8 cellular contexts compared by ENCODE assay signal in genomic region chr6:154154389-154154967, GRCh38.
A peak's percentile ranks its signal among the peaks of the same experiment; 100 is the strongest.
DNase-seq lines count a peak whose midpoint lies in the region; ATAC-seq and TF ChIP-seq lines count a peak whose summit lies in the region.

No MANE protein-coding gene starts in this region.

- H3K4me3 Mint-ChIP-seq in activated CD4-positive, alpha-beta T cell treated with anti-CD3 and anti-CD28 coated beads for 36 hours: no peak overlapping the region

- no peak overlapping the region for H3K4me3 ChIP-seq in GM12875 (ENCODE audit: low read depth, low read length)
- no peak overlapping the region for H3K4me3 ChIP-seq in coronary artery

- no peak overlapping the region for H3K27ac ChIP-seq in coronary artery

- CTCF ChIA-PET in activated CD4-positive, alpha-beta T cell treated with anti-CD3 and anti-CD28 coated beads for 36 hours (lab: Charles Lee): interaction anchor here (0.6 to 5.2 kb wide), 21 partner anchors 9 to 219 kb away, joined by 3 to 127 read pairs (median 4); no protein-coding TSS in a partner anchor

- no peak for ATAC-seq in activated CD4-positive, alpha-beta T cell treated with anti-CD3 and anti-CD28 coated beads for 36 hours
- no peak for ATAC-seq in HG02623 (IDR thresholded peaks at IDR 0.05; ENCODE audit: unreplicated experiment)

- peak; percentile 54 for DNase-seq in ACHN
- DNase-seq in NCI-H2227 (lab: John Stamatoyannopoulos, UW; ENCODE audit: unreplicated experiment): peak; percentile 58
- peak; percentile 80 for DNase-seq in activated CD4-positive, alpha-beta T cell treated with anti-CD3 and anti-CD28 coated beads for 36 hours
- DNase-seq in coronary artery (ENCODE audit: low spot score): no peak
- DNase-seq in mucosa of gallbladder (ENCODE audit: low spot score): peak; percentile 63
- DNase-seq in stromal cell of bone marrow (ENCODE audit: low read depth): peak; percentile 42

- H3K27me3 Mint-ChIP-seq in activated CD4-positive, alpha-beta T cell treated with anti-CD3 and anti-CD28 coated beads for 36 hours: no peaks in the 10 kb centered on the region

- no peaks in the 10 kb centered on the region for H3K9me3 Mint-ChIP-seq in activated CD4-positive, alpha-beta T cell treated with anti-CD3 and anti-CD28 coated beads for 36 hours (ENCODE audit: low read depth)

- intact Hi-C loops in activated CD4-positive, alpha-beta T cell treated with anti-CD3 and anti-CD28 coated beads for 36 hours (cut with DNase I, micrococcal nuclease): loop anchor here (1.0 to 10.0 kb wide), 5 partner anchors 216 to 650 kb away; partner anchors contain the start of gene CNKSR3 (in 1 of the 2)

- POLR2A ChIA-PET in activated CD4-positive, alpha-beta T cell treated with anti-CD3 and anti-CD28 coated beads for 36 hours (lab: Charles Lee): no interaction called here

- peak overlapping the region; percentile 51 for H3K27ac Mint-ChIP-seq in activated CD4-positive, alpha-beta T cell treated with anti-CD3 and anti-CD28 coated beads for 36 hours

- peaks cover 4% of the 10 kb centered on the region for H3K36me3 Mint-ChIP-seq in activated CD4-positive, alpha-beta T cell treated with anti-CD3 and anti-CD28 coated beads for 36 hours (ENCODE audit: low read depth)

- H3K4me1 Mint-ChIP-seq in activated CD4-positive, alpha-beta T cell treated with anti-CD3 and anti-CD28 coated beads for 36 hours: peaks cover 44% of the 10 kb centered on the region

- TF ChIP-seq CTCF in GM12875 (IDR thresholded peaks at IDR 0.05; ENCODE audit: borderline replicate concordance, insufficient read depth, low read depth, low read length): 0 out of 2 replicates have a peak, but pooled peaks have one; percentile 26
- TF ChIP-seq CTCF in coronary artery (IDR thresholded peaks at IDR 0.05): peak; percentile 84

- in situ Hi-C loops in ACHN (cut with HindIII; ENCODE audit: low pct_ligation_motif_present, low pct_unique_long_range_greater_than_20kb, low sequenced_read_pairs): loop anchor here (25.0 kb wide), 1 partner anchor 183 kb away; no protein-coding TSS in a partner anchor
